2 cellular contexts compared by ENCODE assay signal in the genomic region with DNA sequence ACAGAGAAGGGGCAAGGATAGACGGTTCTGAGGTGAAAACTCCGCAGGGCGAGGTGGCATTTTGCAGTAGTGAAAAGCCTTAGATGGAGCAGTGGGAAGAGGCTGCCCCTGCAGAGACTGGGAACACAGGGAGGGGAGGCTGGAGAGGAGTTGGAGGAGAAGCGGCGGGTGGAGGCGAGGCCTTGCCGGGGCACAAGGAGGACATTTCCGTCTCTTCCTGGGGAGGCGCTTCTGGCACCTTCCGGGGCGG.
TF ChIP-seq lines count a peak whose summit lies in the region.

No MANE protein-coding gene starts in this region.

TF ChIP-seq in GM23338, 12 proteins besides CTCF, POLR2A, EP300 and RAD21 (continued from another document):
- TF ChIP-seq NANOG (IDR thresholded peaks at IDR 0.05; ENCODE audit: borderline replicate concordance): no peak

TF ChIP-seq in SK-N-SH, 30 proteins besides CTCF, POLR2A, EP300 and RAD21 (continued from another document):
- TF ChIP-seq GATA2 (CRISPR knock-in tag; IDR thresholded peaks at IDR 0.05) (no peak), ELF1 (IDR thresholded peaks at IDR 0.05) (0 out of 2 replicates have a peak, but pooled peaks have one; percentile 52), MEF2A (IDR thresholded peaks at IDR 0.05; ENCODE audit: borderline replicate concordance, low read depth) (no peak), NFIC (IDR thresholded peaks at IDR 0.05; ENCODE audit: borderline replicate concordance) (no peak), SMC3 (IDR thresholded peaks at IDR 0.05; ENCODE audit: low read depth, low read length) (no peak), YY1 (IDR thresholded peaks at IDR 0.05; ENCODE audit: low read depth) (no peak), POLR2AphosphoS5 (IDR thresholded peaks at IDR 0.05; ENCODE audit: low read depth, low read length) (no peak), TEAD4 (IDR thresholded peaks at IDR 0.05; ENCODE audit: borderline replicate concordance, insufficient read depth) (no peak), RXRA (IDR thresholded peaks at IDR 0.05; ENCODE audit: borderline replicate concordance, low read depth) (no peak), TAF1 (IDR thresholded peaks at IDR 0.05; ENCODE audit: borderline replicate concordance, low read depth, low read length) (no peak), EZH2phosphoT487 (IDR thresholded peaks at IDR 0.05; ENCODE audit: borderline replicate concordance, low read depth) (no peak), GABPA (IDR thresholded peaks at IDR 0.05; ENCODE audit: low read depth) (peak; percentile 68), MXI1 (IDR thresholded peaks at IDR 0.05; ENCODE audit: low read depth, low read length) (no peak), FOXJ3 (CRISPR knock-in tag; IDR thresholded peaks at IDR 0.05) (no peak)
- TF ChIP-seq, protein P1, sequence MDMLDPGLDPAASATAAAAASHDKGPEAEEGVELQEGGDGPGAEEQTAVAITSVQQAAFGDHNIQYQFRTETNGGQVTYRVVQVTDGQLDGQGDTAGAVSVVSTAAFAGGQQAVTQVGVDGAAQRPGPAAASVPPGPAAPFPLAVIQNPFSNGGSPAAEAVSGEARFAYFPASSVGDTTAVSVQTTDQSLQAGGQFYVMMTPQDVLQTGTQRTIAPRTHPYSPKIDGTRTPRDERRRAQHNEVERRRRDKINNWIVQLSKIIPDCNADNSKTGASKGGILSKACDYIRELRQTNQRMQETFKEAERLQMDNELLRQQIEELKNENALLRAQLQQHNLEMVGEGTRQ (IDR thresholded peaks at IDR 0.05; ENCODE audit: borderline replicate concordance, low read depth, low read length): no peak
- TF ChIP-seq, protein P2, sequence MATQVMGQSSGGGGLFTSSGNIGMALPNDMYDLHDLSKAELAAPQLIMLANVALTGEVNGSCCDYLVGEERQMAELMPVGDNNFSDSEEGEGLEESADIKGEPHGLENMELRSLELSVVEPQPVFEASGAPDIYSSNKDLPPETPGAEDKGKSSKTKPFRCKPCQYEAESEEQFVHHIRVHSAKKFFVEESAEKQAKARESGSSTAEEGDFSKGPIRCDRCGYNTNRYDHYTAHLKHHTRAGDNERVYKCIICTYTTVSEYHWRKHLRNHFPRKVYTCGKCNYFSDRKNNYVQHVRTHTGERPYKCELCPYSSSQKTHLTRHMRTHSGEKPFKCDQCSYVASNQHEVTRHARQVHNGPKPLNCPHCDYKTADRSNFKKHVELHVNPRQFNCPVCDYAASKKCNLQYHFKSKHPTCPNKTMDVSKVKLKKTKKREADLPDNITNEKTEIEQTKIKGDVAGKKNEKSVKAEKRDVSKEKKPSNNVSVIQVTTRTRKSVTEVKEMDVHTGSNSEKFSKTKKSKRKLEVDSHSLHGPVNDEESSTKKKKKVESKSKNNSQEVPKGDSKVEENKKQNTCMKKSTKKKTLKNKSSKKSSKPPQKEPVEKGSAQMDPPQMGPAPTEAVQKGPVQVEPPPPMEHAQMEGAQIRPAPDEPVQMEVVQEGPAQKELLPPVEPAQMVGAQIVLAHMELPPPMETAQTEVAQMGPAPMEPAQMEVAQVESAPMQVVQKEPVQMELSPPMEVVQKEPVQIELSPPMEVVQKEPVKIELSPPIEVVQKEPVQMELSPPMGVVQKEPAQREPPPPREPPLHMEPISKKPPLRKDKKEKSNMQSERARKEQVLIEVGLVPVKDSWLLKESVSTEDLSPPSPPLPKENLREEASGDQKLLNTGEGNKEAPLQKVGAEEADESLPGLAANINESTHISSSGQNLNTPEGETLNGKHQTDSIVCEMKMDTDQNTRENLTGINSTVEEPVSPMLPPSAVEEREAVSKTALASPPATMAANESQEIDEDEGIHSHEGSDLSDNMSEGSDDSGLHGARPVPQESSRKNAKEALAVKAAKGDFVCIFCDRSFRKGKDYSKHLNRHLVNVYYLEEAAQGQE (IDR thresholded peaks at IDR 0.05; ENCODE audit: low read depth, low read length): no peak
- TF ChIP-seq, protein P3, sequence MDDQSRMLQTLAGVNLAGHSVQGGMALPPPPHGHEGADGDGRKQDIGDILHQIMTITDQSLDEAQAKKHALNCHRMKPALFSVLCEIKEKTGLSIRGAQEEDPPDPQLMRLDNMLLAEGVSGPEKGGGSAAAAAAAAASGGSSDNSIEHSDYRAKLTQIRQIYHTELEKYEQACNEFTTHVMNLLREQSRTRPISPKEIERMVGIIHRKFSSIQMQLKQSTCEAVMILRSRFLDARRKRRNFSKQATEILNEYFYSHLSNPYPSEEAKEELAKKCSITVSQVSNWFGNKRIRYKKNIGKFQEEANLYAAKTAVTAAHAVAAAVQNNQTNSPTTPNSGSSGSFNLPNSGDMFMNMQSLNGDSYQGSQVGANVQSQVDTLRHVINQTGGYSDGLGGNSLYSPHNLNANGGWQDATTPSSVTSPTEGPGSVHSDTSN (IDR thresholded peaks at IDR 0.05): no peak
- TF ChIP-seq, protein P4, sequence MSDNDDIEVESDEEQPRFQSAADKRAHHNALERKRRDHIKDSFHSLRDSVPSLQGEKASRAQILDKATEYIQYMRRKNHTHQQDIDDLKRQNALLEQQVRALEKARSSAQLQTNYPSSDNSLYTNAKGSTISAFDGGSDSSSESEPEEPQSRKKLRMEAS (IDR thresholded peaks at IDR 0.05; ENCODE audit: low read depth): peak; percentile 65; the same call in 1 of the 2 replicates
TF ChIP-seq in SK-N-SH: peak in this region for 3.
